In genomic region chr1:92459871-92460320, GRCh38 we compare ENCODE assay signal across 1 cellular context.
TF ChIP-seq lines count a peak whose summit lies in the region.

No MANE protein-coding gene starts in this region.

TF ChIP-seq in HepG2, 621 proteins besides CTCF, POLR2A, EP300 and RAD21 (continued from another document):
- TF ChIP-seq TFAP4 (IDR thresholded peaks at IDR 0.05; ENCODE audit: borderline replicate concordance, low read depth) = no peak
- TF ChIP-seq CREB3 (CRISPR knock-in tag; IDR thresholded peaks at IDR 0.05) = no peak
- no peak for TF ChIP-seq ZNF275 (CRISPR knock-in tag; IDR thresholded peaks at IDR 0.05; ENCODE audit: borderline replicate concordance)
- TF ChIP-seq SATB2 (CRISPR knock-in tag; IDR thresholded peaks at IDR 0.05) = no peak
- no peak for TF ChIP-seq ZNF83 (CRISPR knock-in tag; IDR thresholded peaks at IDR 0.05; ENCODE audit: borderline replicate concordance)
- no peak for TF ChIP-seq SNAPC5 (CRISPR knock-in tag; IDR thresholded peaks at IDR 0.05; ENCODE audit: borderline replicate concordance)
- TF ChIP-seq ZSCAN21 (CRISPR knock-in tag; IDR thresholded peaks at IDR 0.05; ENCODE audit: borderline replicate concordance) = no peak
- no peak for TF ChIP-seq ZNF710 (CRISPR knock-in tag; IDR thresholded peaks at IDR 0.05; ENCODE audit: borderline replicate concordance)
- no peak for TF ChIP-seq SIN3A (IDR thresholded peaks at IDR 0.05; ENCODE audit: borderline replicate concordance, low read depth, low read length)
